27 cellular contexts compared by ENCODE assay signal in the genomic region with DNA sequence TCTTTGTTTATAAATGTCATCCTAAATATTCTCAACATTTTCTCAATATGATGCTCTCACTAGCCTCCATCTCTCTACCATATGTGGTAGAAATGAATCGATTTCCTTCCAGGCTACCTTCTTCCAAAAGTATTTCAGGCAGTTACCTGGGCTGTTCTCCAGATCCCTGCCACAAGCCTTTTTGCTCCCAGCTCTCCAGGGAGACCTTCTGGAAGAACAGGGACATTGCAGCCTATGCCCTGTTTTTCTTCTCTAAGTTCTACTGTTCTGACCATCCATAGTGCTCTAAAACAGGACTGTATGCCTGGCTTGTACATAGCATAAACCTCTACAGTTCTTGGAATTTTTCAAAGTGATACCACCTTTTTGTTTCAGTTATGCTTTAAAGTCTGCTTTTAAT.
"Had no signal": no experiment of that assay in that cellular context is flagged by ENCODE, and none has a peak within 500 bp of the region (broad histone marks: within the 10 kb centered on the region; RNA-seq: fewer than 3 reads in every experiment).

No MANE protein-coding gene starts in this region.

- H2AFZ ChIP-seq: neural progenitor cell had no signal

- H3K4me1 Mint-ChIP-seq: activated B cell treated with CpG ODN at 0.5 μM for 24 hours; activated CD4-positive, alpha-beta T cell treated with anti-CD3 and anti-CD28 coated beads for 36 hours; activated naive CD8-positive, alpha-beta T cell treated with anti-CD3 and anti-CD28 coated beads for 36 hours; stimulated activated effector memory CD8-positive, alpha-beta T cell treated with anti-CD3 and anti-CD28 coated beads, Interleukin-12 subunit alpha, Interleukin-12 subunit beta, amount 100 ng/mL, for 72 hours had no signal

- H3K4me3 Mint-ChIP-seq: activated B cell treated with CpG ODN at 0.5 μM for 24 hours; activated CD4-positive, alpha-beta T cell treated with anti-CD3 and anti-CD28 coated beads for 36 hours; activated naive CD8-positive, alpha-beta T cell treated with anti-CD3 and anti-CD28 coated beads for 36 hours; activated T-cell treated with anti-CD3 and anti-CD28 coated beads, Interleukin-2, amount 50 U/mL, for 4 hours; immature natural killer cell; mesothelial cell of epicardium; naive thymus-derived CD8-positive, alpha-beta T cell; neural progenitor cell; stimulated activated effector memory CD8-positive, alpha-beta T cell treated with anti-CD3 and anti-CD28 coated beads, Interleukin-12 subunit alpha, Interleukin-12 subunit beta, amount 100 ng/mL, for 72 hours had no signal

- H3K4me2 ChIP-seq: neural progenitor cell had no signal

- H3K36me3 ChIP-seq: breast epithelium, heart right ventricle, left ventricle myocardium inferior, neural progenitor cell, stomach, suprapubic skin, tibial nerve had no signal

- H3K27me3 Mint-ChIP-seq: activated B cell treated with CpG ODN at 0.5 μM for 24 hours; activated CD4-positive, alpha-beta T cell treated with anti-CD3 and anti-CD28 coated beads for 36 hours; activated naive CD8-positive, alpha-beta T cell treated with anti-CD3 and anti-CD28 coated beads for 36 hours; naive thymus-derived CD8-positive, alpha-beta T cell had no signal

- ATAC-seq: activated CD4-positive, alpha-beta T cell treated with anti-CD3 and anti-CD28 coated beads for 36 hours; activated T-cell treated with anti-CD3 and anti-CD28 coated beads, Interleukin-2, amount 50 U/mL, for 4 hours; heart right ventricle; naive thymus-derived CD8-positive, alpha-beta T cell; sciatic nerve; stimulated activated effector memory CD8-positive, alpha-beta T cell treated with anti-CD3 and anti-CD28 coated beads, Interleukin-12 subunit alpha, Interleukin-12 subunit beta, amount 100 ng/mL, for 72 hours had no signal

- H3K4me1 ChIP-seq: breast epithelium, heart right ventricle, left ventricle myocardium inferior, neural progenitor cell, stomach, tibial nerve had no signal

- H3K27ac Mint-ChIP-seq: activated B cell treated with CpG ODN at 0.5 μM for 24 hours; activated CD4-positive, alpha-beta T cell treated with anti-CD3 and anti-CD28 coated beads for 36 hours; activated naive CD8-positive, alpha-beta T cell treated with anti-CD3 and anti-CD28 coated beads for 36 hours; activated T-helper 2 cell treated with anti-CD3 and anti-CD28 coated beads, Interferon-gamma antibody, Interleukin-2, Interleukin-4, amounts not matched to agents 10 μg/mL and 5 μg/mL and 100 μg/mL, durations not matched to agents 14 hours and 24 hours and 36 hours; immature natural killer cell; mesothelial cell of epicardium; naive thymus-derived CD8-positive, alpha-beta T cell; neural progenitor cell; stimulated activated effector memory CD8-positive, alpha-beta T cell treated with anti-CD3 and anti-CD28 coated beads, Interleukin-12 subunit alpha, Interleukin-12 subunit beta, amount 100 ng/mL, for 72 hours had no signal

- DNase-seq: activated B cell treated with CpG ODN at 0.5 μM for 24 hours; activated CD4-positive, alpha-beta T cell treated with anti-CD3 and anti-CD28 coated beads for 36 hours; activated CD4-positive, alpha-beta T cell treated with anti-CD3 and anti-CD28 coated beads, Interleukin-2, amount 50 U/mL, for 4 hours; activated CD8-positive, alpha-beta memory T cell treated with anti-CD3 and anti-CD28 coated beads, Interleukin-2, amount 50 U/mL, for 48 hours; activated naive CD4-positive, alpha-beta T cell treated with Interleukin-2 at 50 U/mL for 16 hours; activated naive CD8-positive, alpha-beta T cell treated with anti-CD3 and anti-CD28 coated beads for 36 hours; activated T-cell treated with anti-CD3 and anti-CD28 coated beads, Interleukin-2, amount 50 U/mL, for 4 hours; amniotic stem cell; cerebellar nuclear complex; heart right ventricle; immature natural killer cell; left ventricle myocardium inferior; naive thymus-derived CD8-positive, alpha-beta T cell; small intestine; stimulated activated CD4-positive, alpha-beta T cell treated with anti-CD3 and anti-CD28 coated beads, Interleukin-2, amount 100 ng/mL, for 24 hours; stomach; T-helper 9 cell had no signal

- H3K36me3 Mint-ChIP-seq: activated naive CD8-positive, alpha-beta T cell treated with anti-CD3 and anti-CD28 coated beads for 36 hours; mesothelial cell of epicardium; naive thymus-derived CD8-positive, alpha-beta T cell; neural progenitor cell; stimulated activated effector memory CD8-positive, alpha-beta T cell treated with anti-CD3 and anti-CD28 coated beads, Interleukin-12 subunit alpha, Interleukin-12 subunit beta, amount 100 ng/mL, for 72 hours had no signal

- H3K27me3 ChIP-seq: breast epithelium, heart right ventricle, neural progenitor cell, stomach, suprapubic skin, tibial nerve had no signal

- H3K4me3 ChIP-seq: breast epithelium, coronary artery, heart right ventricle, left ventricle myocardium inferior, neural progenitor cell, stomach, suprapubic skin, tibial nerve had no signal

- H3K27ac ChIP-seq: breast epithelium, coronary artery, epithelial cell of prostate, heart right ventricle, left ventricle myocardium inferior, neural progenitor cell, stomach, suprapubic skin, tibial nerve had no signal

- H3K9me3 Mint-ChIP-seq: activated B cell treated with CpG ODN at 0.5 μM for 24 hours, neural progenitor cell had no signal
